In the genomic region with DNA sequence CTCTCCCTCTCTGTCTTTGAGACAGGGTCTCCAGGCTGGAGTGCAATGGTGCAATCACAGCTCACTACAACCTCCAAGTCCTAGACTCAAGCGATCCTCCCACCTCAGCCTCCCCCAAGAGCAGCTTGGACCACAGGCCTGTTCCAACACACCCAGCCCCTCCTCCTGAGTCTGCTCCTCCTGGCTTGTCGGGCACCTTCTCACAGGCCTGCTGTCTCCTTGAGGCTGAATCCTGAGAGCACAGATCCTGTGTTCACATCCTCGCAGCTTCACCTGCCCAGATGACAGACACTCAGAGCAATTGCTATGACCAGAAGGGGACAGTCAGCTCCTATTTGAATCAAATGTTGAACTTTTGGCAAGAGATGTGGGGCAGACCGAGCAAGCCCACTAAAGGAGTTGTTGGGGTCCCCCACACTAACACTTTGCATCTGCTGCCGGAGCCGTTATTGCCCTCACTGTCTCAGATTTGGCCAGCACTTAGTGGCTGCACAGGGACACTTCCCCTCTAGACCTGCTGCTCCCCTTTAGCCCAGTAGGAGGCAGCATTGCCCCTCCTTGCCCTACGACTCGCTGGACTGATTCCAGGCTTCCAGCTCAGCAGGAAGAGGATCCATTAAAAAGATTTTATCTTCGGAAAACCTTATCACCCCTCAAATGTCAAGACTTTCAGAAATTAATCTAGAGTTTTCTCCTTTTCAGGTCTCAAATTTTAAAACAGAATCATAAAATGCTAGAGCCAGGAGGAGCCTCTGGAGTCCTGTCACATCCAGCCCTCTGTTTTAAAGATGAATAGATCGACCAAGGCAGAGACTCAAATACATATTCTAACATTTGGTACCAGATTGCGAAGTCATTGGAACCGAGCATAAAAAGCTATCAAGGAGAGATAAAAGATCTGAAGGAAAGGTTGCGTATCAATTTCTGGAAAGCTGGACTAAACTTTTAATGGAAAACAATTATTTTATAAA, we compare ENCODE assay signal across 8 cellular contexts.
A peak's percentile ranks its signal among the peaks of the same experiment; 100 is the strongest.
DNase-seq lines count a peak whose midpoint lies in the region; ATAC-seq and TF ChIP-seq lines count a peak whose summit lies in the region.

No MANE protein-coding gene starts in this region.

- intact Hi-C loops in gastrocnemius medialis (cut with DNase I; ENCODE audit: low total_unique reads) = loop anchor here (2.0 to 5.0 kb wide), 3 partner anchors 119 to 437 kb away; partner anchors contain the start of gene RASL11B

- H3K36me3 ChIP-seq in right atrium auricular region (no peaks in the 10 kb centered on the region), gastrocnemius medialis (no peaks in the 10 kb centered on the region)

- DNase-seq in DMS153 (lab: John Stamatoyannopoulos, UW) = peak; percentile 11
- peak; percentile 55 for DNase-seq in M059J (ENCODE audit: low read depth)
- DNase-seq in SW480 (ENCODE audit: low spot score) = peak; percentile 34
- peak in 42 of 58 donors; percentile 3 to 60 (median 24) for DNase-seq in anterior cingulate cortex (lab: John Stamatoyannopoulos, UW)
- DNase-seq in right atrium auricular region (ENCODE audit: low spot score) = peak; percentile 80
- DNase-seq in gastrocnemius medialis = peak; percentile 31 to 55

- peak; percentile 83 to 96 for TF ChIP-seq CTCF in right atrium auricular region (IDR thresholded peaks at IDR 0.05)
- peak; percentile 73 to 94 (median 87) for TF ChIP-seq CTCF in gastrocnemius medialis (IDR thresholded peaks at IDR 0.05 in 4 of 5, conservative IDR thresholded peaks at IDR 0.05 in 1 of 5)

- peak; percentile 88 for ATAC-seq in GM21515 (IDR thresholded peaks at IDR 0.05; ENCODE audit: unreplicated experiment)
- ATAC-seq in gastrocnemius medialis = peak; percentile 81 to 90
- ATAC-seq in GM18861 (IDR thresholded peaks at IDR 0.05; ENCODE audit: unreplicated experiment) = no peak

- TF ChIP-seq POLR2A in gastrocnemius medialis (IDR thresholded peaks at IDR 0.05) = no peak

- in situ Hi-C loops in gastrocnemius medialis (cut with MboI; ENCODE audit: low sequenced_read_pairs in 4 of 4) = loop anchor here (5.0 to 25.0 kb wide), 5 partner anchors 119 to 1692 kb away; partner anchors contain the start of gene PDGFRA (in 1 of the 4)

- peaks cover 0 to 14% of the 10 kb centered on the region in 2 donors for H3K4me1 ChIP-seq in right atrium auricular region
- peaks cover 0 to 5% of the 10 kb centered on the region in 2 donors for H3K4me1 ChIP-seq in gastrocnemius medialis

- H3K27ac ChIP-seq in right atrium auricular region (no peak overlapping the region), gastrocnemius medialis (no peak overlapping the region)

- H3K27me3 ChIP-seq in right atrium auricular region = no peaks in the 10 kb centered on the region
- H3K27me3 ChIP-seq in gastrocnemius medialis = no peaks in the 10 kb centered on the region

- H3K4me3 ChIP-seq in right atrium auricular region (no peak overlapping the region), gastrocnemius medialis (no peak overlapping the region)

- H3K9me3 ChIP-seq in right atrium auricular region (no peaks in the 10 kb centered on the region), gastrocnemius medialis (no peaks in the 10 kb centered on the region)

Comparison
In these comparisons a context has a peak if more than half of its experiments do, and no peak if none do; other contexts are left out.
1. DNase-seq: peak in every context shown above with its lines; median percentile 80 in right atrium auricular region; 55 in M059J; 43 in gastrocnemius medialis; 34 in SW480; 24 in anterior cingulate cortex; 11 in DMS153.